Comparison of ENCODE assay signal across 19 cellular contexts in genomic region chr18:37383789-37384151, GRCh38.
"Had no signal": no experiment of that assay in that cellular context is flagged by ENCODE, and none has a peak within 500 bp of the region (broad histone marks: within the 10 kb centered on the region; RNA-seq: fewer than 3 reads in every experiment).

No MANE protein-coding gene starts in this region.

- H3K27me3 ChIP-seq: SJSA1 had no signal

- H3K9me3 ChIP-seq: SJSA1 had no signal

- H3K4me3 ChIP-seq: SJSA1, SK-N-MC had no signal

- H3K4me1 ChIP-seq: SJSA1 had no signal

- DNase-seq: KBM-7, MV-4-11, NCI-H1048, NCI-H1105, NCI-H1436 treated with DMSO at 0.1 percent for 48 hours, NCI-H1694, NCI-H187 treated with DMSO at 0.1 percent for 48 hours, NCI-H2029 treated with DMSO at 0.1 percent for 48 hours, NCI-H226, NCI-H446, NCI-H510A, NCI-H524 treated with DMSO at 0.1 percent for 48 hours, NCI-H774, Right ventricle myocardium superior, RPMI8226, SIG-M5 had no signal

- H3K36me3 ChIP-seq: SJSA1 had no signal

- H3K27ac ChIP-seq: HL-60, SJSA1, SK-N-MC had no signal
